ENCODE assay signal across 1 cellular context in genomic region chr3:132034097-132034485, GRCh38.
TF ChIP-seq lines count a peak whose summit lies in the region.

No MANE protein-coding gene starts in this region.

TF ChIP-seq in SK-N-SH treated with all-trans-retinoic acid at 6 μM for 48 hours, 23 proteins besides CTCF, POLR2A, EP300 and RAD21 (continued from another document):
- TF ChIP-seq CSRNP3 (CRISPR knock-in tag; IDR thresholded peaks at IDR 0.05) = no peak
- TF ChIP-seq POU6F1 (CRISPR knock-in tag; IDR thresholded peaks at IDR 0.05; ENCODE audit: borderline replicate concordance, low read depth) = no peak
- TF ChIP-seq CREB5 (CRISPR knock-in tag; IDR thresholded peaks at IDR 0.05; ENCODE audit: low read depth) = no peak
- no peak for TF ChIP-seq ZFP3 (CRISPR knock-in tag; IDR thresholded peaks at IDR 0.05)
- TF ChIP-seq ISL1 (CRISPR knock-in tag; IDR thresholded peaks at IDR 0.05) = no peak
- no peak for TF ChIP-seq ESRRG (CRISPR knock-in tag; IDR thresholded peaks at IDR 0.05)
